Comparison of ENCODE assay signal across 3 cellular contexts in the genomic region with DNA sequence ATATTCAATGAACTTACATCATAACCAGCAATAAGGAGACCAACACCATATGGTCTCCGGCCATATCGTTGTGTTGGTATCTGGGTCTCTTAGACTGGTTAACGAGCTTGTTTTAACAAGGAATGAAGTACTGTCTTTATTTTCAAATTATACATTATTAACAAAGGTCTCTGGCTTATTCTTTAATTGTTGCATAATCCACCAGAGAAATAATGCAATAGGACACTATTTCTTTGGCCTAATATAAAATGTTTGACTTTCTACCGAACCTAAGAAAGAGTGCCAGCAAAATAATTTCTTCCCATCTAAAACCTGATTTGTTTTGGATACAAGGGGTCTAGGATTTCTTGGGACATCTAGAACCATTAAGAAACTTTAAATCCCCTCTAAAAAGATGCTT.
A peak's percentile ranks its signal among the peaks of the same experiment; 100 is the strongest.
TF ChIP-seq lines count a peak whose summit lies in the region.

No MANE protein-coding gene starts in this region.

TF ChIP-seq in IMR-90, 13 proteins besides CTCF, POLR2A, EP300 and RAD21:
- TF ChIP-seq CEBPB (IDR thresholded peaks at IDR 0.05; ENCODE audit: low read depth, low read length) (peak; percentile 18; the same call in 1 of the 2 replicates), ELK1 (IDR thresholded peaks at IDR 0.05; ENCODE audit: borderline replicate concordance, low read depth, low read length) (no peak)

TF ChIP-seq in K562, 482 proteins besides CTCF, POLR2A, EP300 and RAD21:
- TF ChIP-seq CEBPB (tag; IDR thresholded peaks at IDR 0.05) (peak; percentile 61), HOMEZ (CRISPR knock-in tag; IDR thresholded peaks at IDR 0.05) (no peak), HNRNPH1 (optimal IDR thresholded peaks at IDR 0.05; ENCODE audit: low read depth, low read length) (no peak), MAZ (CRISPR knock-in tag; conservative IDR thresholded peaks at IDR 0.05 in 1 of 2, IDR thresholded peaks at IDR 0.05 in 1 of 2) (no peak), CEBPG (CRISPR knock-in tag; IDR thresholded peaks at IDR 0.05) (no peak), CEBPG (tag; conservative IDR thresholded peaks at IDR 0.05 in 1 of 2, IDR thresholded peaks at IDR 0.05 in 1 of 2) (peak in 1 of 2 experiments; percentile 68; a peak in 2 of 4 replicates), USF2 (CRISPR knock-in tag; IDR thresholded peaks at IDR 0.05) (no peak), CBFA2T2 (conservative IDR thresholded peaks at IDR 0.05) (no peak), POLR2AphosphoS5 (IDR thresholded peaks at IDR 0.05; ENCODE audit: control insufficient read depth, insufficient read depth, low read depth, low read length) (0 out of 2 replicates have a peak, but pooled peaks have one; percentile 20)

TF ChIP-seq in HepG2, 621 proteins besides CTCF, POLR2A, EP300 and RAD21:
- TF ChIP-seq CEBPB (IDR thresholded peaks at IDR 0.05; ENCODE audit: borderline replicate concordance, low read depth, low read length) (peak; percentile 56; the same call in 1 of the 2 replicates), MAZ (IDR thresholded peaks at IDR 0.05; ENCODE audit: borderline replicate concordance, low read depth, low read length) (no peak), MAZ (CRISPR knock-in tag; IDR thresholded peaks at IDR 0.05; ENCODE audit: low read depth) (no peak), SATB2 (CRISPR knock-in tag; IDR thresholded peaks at IDR 0.05) (no peak)
